Comparison of ENCODE assay signal across 8 cellular contexts in genomic region chr15:100671858-100672543, GRCh38.
DNase-seq lines count a peak whose midpoint lies in the region; ATAC-seq and TF ChIP-seq lines count a peak whose summit lies in the region.

No MANE protein-coding gene starts in this region.

- H3K36me3 ChIP-seq in CD8-positive, alpha-beta T cell (ENCODE audit: insufficient read depth, low read length) = no peaks in the 10 kb centered on the region

- peak; percentile 50 to 61 (median 54) for TF ChIP-seq CTCF in nephron (IDR thresholded peaks at IDR 0.05; ENCODE audit: unreplicated experiment in 3 of 3)
- TF ChIP-seq CTCF in CD8-positive, alpha-beta T cell (IDR thresholded peaks at IDR 0.05) = no peak

- no peaks in the 10 kb centered on the region for H3K4me1 ChIP-seq in CD8-positive, alpha-beta T cell (ENCODE audit: insufficient read depth, low read length)

- H3K4me1 Mint-ChIP-seq in nephron = peaks cover 22% of the 10 kb centered on the region
- H3K4me1 Mint-ChIP-seq in CD8-positive, alpha-beta T cell (ENCODE audit: low read depth) = no peaks in the 10 kb centered on the region

- intact Hi-C loops in CD8-positive, alpha-beta T cell (cut with DNase I, micrococcal nuclease) = no loop called here

- no peaks in the 10 kb centered on the region for H3K36me3 Mint-ChIP-seq in nephron (ENCODE audit: low read depth)
- no peaks in the 10 kb centered on the region for H3K36me3 Mint-ChIP-seq in CD8-positive, alpha-beta T cell

- H3K4me3 ChIP-seq in CD8-positive, alpha-beta T cell (ENCODE audit: low read depth, low read length) = no peak overlapping the region

- H3K9me3 ChIP-seq in CD8-positive, alpha-beta T cell (ENCODE audit: low read length) = no peaks in the 10 kb centered on the region

- CTCF ChIA-PET in CD8-positive, alpha-beta T cell (lab: Charles Lee) = no interaction called here

- H3K27me3 Mint-ChIP-seq in nephron (ENCODE audit: low read depth) = peaks cover 8% of the 10 kb centered on the region
- peaks cover 5% of the 10 kb centered on the region for H3K27me3 Mint-ChIP-seq in CD8-positive, alpha-beta T cell (ENCODE audit: low read depth)

- no peak overlapping the region for H3K4me3 Mint-ChIP-seq in nephron
- no peak overlapping the region for H3K4me3 Mint-ChIP-seq in CD8-positive, alpha-beta T cell

- H3K27ac ChIP-seq in CD8-positive, alpha-beta T cell (ENCODE audit: low read depth, low read length) = no peak overlapping the region

- peak overlapping the region in 2 of 3 experiments; percentile 19 to 35 for H3K27ac Mint-ChIP-seq in nephron
- no peak overlapping the region for H3K27ac Mint-ChIP-seq in CD8-positive, alpha-beta T cell

- DNase-seq in Daoy (ENCODE audit: low read depth) (peak; percentile 86), NAMALWA (ENCODE audit: low spot score) (peak; percentile 34), dedifferentiated amniotic fluid mesenchymal stem cell (ENCODE audit: extremely low spot score) (peak; percentile 24)
- no peak for DNase-seq in CD8-positive, alpha-beta T cell
- no peak for DNase-seq in activated CD4-positive, CD25-positive, alpha-beta regulatory T cell (lab: John Stamatoyannopoulos, UW)

- H3K9me3 Mint-ChIP-seq in nephron = peaks cover 12% of the 10 kb centered on the region
- H3K9me3 Mint-ChIP-seq in CD8-positive, alpha-beta T cell = peaks cover 4% of the 10 kb centered on the region

- POLR2A ChIA-PET in CD8-positive, alpha-beta T cell (lab: Charles Lee) = no interaction called here

- ATAC-seq in CD8-positive, alpha-beta T cell = no peak
- ATAC-seq in GM19397 (IDR thresholded peaks at IDR 0.05; ENCODE audit: unreplicated experiment) = no peak
- ATAC-seq in GM18502 (IDR thresholded peaks at IDR 0.05; ENCODE audit: poor library complexity, unreplicated experiment) = no peak

- no peaks in the 10 kb centered on the region for H3K27me3 ChIP-seq in CD8-positive, alpha-beta T cell (ENCODE audit: insufficient read depth, low read length)

Comparison
In these comparisons a context has a peak if more than half of its experiments do, and no peak if none do; other contexts are left out.
1. DNase-seq: peak in Daoy (single experiment), NAMALWA (single experiment) and dedifferentiated amniotic fluid mesenchymal stem cell (single experiment); none in CD8-positive, alpha-beta T cell (0 of 7) and activated CD4-positive, CD25-positive, alpha-beta regulatory T cell (0 of 4).